In the genomic region with DNA sequence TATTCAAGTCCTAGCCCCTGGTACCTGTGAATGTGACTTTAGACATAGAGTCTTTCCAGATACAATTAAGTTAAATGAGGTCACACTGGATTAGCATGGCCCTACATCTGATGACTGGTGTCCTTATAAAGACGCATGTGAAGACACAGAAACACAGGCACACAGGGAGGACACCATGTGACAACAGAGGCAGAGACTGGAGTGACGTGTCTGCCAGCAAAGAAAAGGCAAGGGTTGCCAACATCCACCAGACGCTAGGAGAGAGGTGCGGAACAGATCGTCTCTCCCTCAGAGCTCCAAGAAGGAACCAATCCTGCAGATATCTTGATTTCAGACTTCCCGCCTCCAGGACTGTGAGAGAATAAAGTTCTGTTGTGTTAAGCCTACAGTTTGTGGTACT, we compare ENCODE assay signal across 2 cellular contexts.
TF ChIP-seq lines count a peak whose summit lies in the region.

No MANE protein-coding gene starts in this region.

TF ChIP-seq in GM23338, 12 proteins besides CTCF, POLR2A, EP300 and RAD21:
- TF ChIP-seq ZNF331 (CRISPR knock-in tag; IDR thresholded peaks at IDR 0.05; ENCODE audit: low read depth) (no peak), EZH2phosphoT487 (IDR thresholded peaks at IDR 0.05; ENCODE audit: unreplicated experiment) (no peak), EZH2 (IDR thresholded peaks at IDR 0.05; ENCODE audit: low read depth, unreplicated experiment) (no peak), STAT1 (IDR thresholded peaks at IDR 0.05; ENCODE audit: unreplicated experiment) (no peak), JUNB (IDR thresholded peaks at IDR 0.05; ENCODE audit: unreplicated experiment) (no peak), NANOG (IDR thresholded peaks at IDR 0.05; ENCODE audit: borderline replicate concordance) (no peak), ZNF114 (CRISPR knock-in tag; IDR thresholded peaks at IDR 0.05) (no peak), POLR2AphosphoS5 (IDR thresholded peaks at IDR 0.05; ENCODE audit: low read depth) (no peak)

TF ChIP-seq in H1, 55 proteins besides CTCF, POLR2A, EP300 and RAD21:
- TF ChIP-seq GABPA (IDR thresholded peaks at IDR 0.05; ENCODE audit: borderline replicate concordance, insufficient read depth, low read length): no peak
- TF ChIP-seq, protein P1, sequence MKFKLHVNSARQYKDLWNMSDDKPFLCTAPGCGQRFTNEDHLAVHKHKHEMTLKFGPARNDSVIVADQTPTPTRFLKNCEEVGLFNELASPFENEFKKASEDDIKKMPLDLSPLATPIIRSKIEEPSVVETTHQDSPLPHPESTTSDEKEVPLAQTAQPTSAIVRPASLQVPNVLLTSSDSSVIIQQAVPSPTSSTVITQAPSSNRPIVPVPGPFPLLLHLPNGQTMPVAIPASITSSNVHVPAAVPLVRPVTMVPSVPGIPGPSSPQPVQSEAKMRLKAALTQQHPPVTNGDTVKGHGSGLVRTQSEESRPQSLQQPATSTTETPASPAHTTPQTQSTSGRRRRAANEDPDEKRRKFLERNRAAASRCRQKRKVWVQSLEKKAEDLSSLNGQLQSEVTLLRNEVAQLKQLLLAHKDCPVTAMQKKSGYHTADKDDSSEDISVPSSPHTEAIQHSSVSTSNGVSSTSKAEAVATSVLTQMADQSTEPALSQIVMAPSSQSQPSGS (IDR thresholded peaks at IDR 0.05; ENCODE audit: low read length): no peak
- TF ChIP-seq EGR1 (IDR thresholded peaks at IDR 0.05; ENCODE audit: borderline replicate concordance, low read depth, low read length): no peak
- no peak for TF ChIP-seq PHF8 (conservative IDR thresholded peaks at IDR 0.05; ENCODE audit: low read depth, low read length)
- no peak for TF ChIP-seq POLR2AphosphoS5 (IDR thresholded peaks at IDR 0.05; ENCODE audit: low read depth, low read length)
- no peak for TF ChIP-seq TBP (IDR thresholded peaks at IDR 0.05; ENCODE audit: low read depth, low read length)
- TF ChIP-seq YY1 (IDR thresholded peaks at IDR 0.05; ENCODE audit: low read depth, low read length): no peak
- TF ChIP-seq SRF (IDR thresholded peaks at IDR 0.05; ENCODE audit: low read depth, low read length): no peak
- no peak for TF ChIP-seq POU5F1 (IDR thresholded peaks at IDR 0.05; ENCODE audit: low read depth, low read length)
- no peak for TF ChIP-seq RNF2 (IDR thresholded peaks at IDR 0.05; ENCODE audit: borderline replicate concordance, low read depth, low read length, missing control alignments, poor library complexity, severe bottlenecking)
- TF ChIP-seq JUND (IDR thresholded peaks at IDR 0.05; ENCODE audit: low read length): no peak
- no peak for TF ChIP-seq GTF2F1 (IDR thresholded peaks at IDR 0.05; ENCODE audit: borderline replicate concordance, low read depth, low read length)
- TF ChIP-seq SUZ12 (IDR thresholded peaks at IDR 0.05; ENCODE audit: low read length): no peak
- TF ChIP-seq KDM4A (IDR thresholded peaks at IDR 0.05; ENCODE audit: low read depth, low read length, severe bottlenecking): no peak
- TF ChIP-seq SAP30 (IDR thresholded peaks at IDR 0.05; ENCODE audit: insufficient read depth, insufficient replicate concordance, low read length): no peak
